ENCODE assay signal across 20 cellular contexts in the genomic region with DNA sequence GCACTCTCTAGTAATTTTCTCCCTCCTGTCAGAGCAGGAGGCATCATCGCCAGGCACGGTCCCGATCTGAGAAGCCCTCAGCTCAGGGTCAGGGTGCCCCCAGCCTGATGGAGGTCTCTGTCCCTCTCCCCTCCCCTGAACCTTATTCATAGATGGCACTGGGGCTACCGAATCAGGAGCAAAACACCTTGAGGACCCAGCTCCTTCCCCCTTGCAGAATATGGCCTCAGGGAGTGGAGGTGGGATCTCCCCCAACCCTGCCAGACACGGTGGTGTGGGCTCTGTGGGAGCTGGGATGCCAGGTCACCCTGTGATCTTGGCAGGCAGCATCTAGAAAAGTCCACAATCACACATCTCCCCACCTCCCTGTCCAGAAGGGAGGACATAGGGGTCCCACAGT.
"Had no signal": no experiment of that assay in that cellular context is flagged by ENCODE, and none has a peak within 500 bp of the region (broad histone marks: within the 10 kb centered on the region; RNA-seq: fewer than 3 reads in every experiment).

No MANE protein-coding gene starts in this region.

- H3K4me1 ChIP-seq: foreskin keratinocyte had no signal

- H3K4me3 ChIP-seq: lung, psoas muscle had no signal

- H3K9me3 ChIP-seq: psoas muscle, suprapubic skin, upper lobe of right lung had no signal

- H3K27ac ChIP-seq: foreskin keratinocyte, psoas muscle, suprapubic skin, upper lobe of right lung, VCaP had no signal

- H3K9me3 Mint-ChIP-seq: activated naive CD4-positive, alpha-beta T cell treated with anti-CD3 and anti-CD28 coated beads, Interleukin-2, amount 50 U/mL, for 72 hours had no signal

- H3K36me3 Mint-ChIP-seq: activated naive CD4-positive, alpha-beta T cell treated with anti-CD3 and anti-CD28 coated beads, Interleukin-2, amount 50 U/mL, for 72 hours had no signal

- H3K36me3 ChIP-seq: suprapubic skin, upper lobe of right lung had no signal

- H3K27me3 ChIP-seq: foreskin keratinocyte, suprapubic skin, upper lobe of right lung had no signal

- H3K27ac Mint-ChIP-seq: activated naive CD4-positive, alpha-beta T cell treated with anti-CD3 and anti-CD28 coated beads, Interleukin-2, amount 50 U/mL, for 72 hours had no signal

- DNase-seq: activated CD4-positive, CD25-positive, alpha-beta regulatory T cell treated with anti-CD3 and anti-CD28 coated beads, Interleukin-2, amount 50 U/mL, for 72 hours; activated CD8-positive, alpha-beta memory T cell treated with anti-CD3 and anti-CD28 coated beads for 24 hours; activated CD8-positive, alpha-beta memory T cell treated with anti-CD3 and anti-CD28 coated beads, Interleukin-2, amount 50 U/mL, for 48 hours; activated effector memory CD4-positive, alpha-beta T cell treated with Interleukin-2 at 50 U/mL for 16 hours; activated T-cell treated with anti-CD3 and anti-CD28 coated beads, Interleukin-2, amount 50 U/mL, for 48 hours; amniotic stem cell; foreskin keratinocyte; hypothalamus; islet precursor cell; psoas muscle; right cardiac atrium; stimulated activated CD4-positive, alpha-beta T cell treated with anti-CD3 and anti-CD28 coated beads, Interleukin-2, amount 100 ng/mL, for 24 hours; stimulated activated naive CD8-positive, alpha-beta T cell treated with anti-CD3 and anti-CD28 coated beads, Interleukin-15, Interleukin-2, amounts not matched to agents 100 U/mL and 50 U/mL, for 24 hours; SW 1271; T-helper 2 cell; upper lobe of right lung had no signal
